20 cellular contexts compared by ENCODE assay signal in genomic region chr15:78974272-78974918, GRCh38.
"Had no signal": no experiment of that assay in that cellular context is flagged by ENCODE, and none has a peak within 500 bp of the region (broad histone marks: within the 10 kb centered on the region; RNA-seq: fewer than 3 reads in every experiment).

No MANE protein-coding gene starts in this region.

- H3K4me2 ChIP-seq: KMS-11 had no signal

- H3K9ac ChIP-seq: KMS-11 had no signal

- H3K27ac ChIP-seq: KMS-11, SJSA1, SK-N-MC had no signal

- DNase-seq: IMR-90, Kasumi-1, MM.1S, NCI-H1092 treated with DMSO at 0.1 percent for 48 hours, NCI-H1436, NCI-H187, NCI-H2029, NCI-H2081 treated with DMSO at 0.1 percent for 48 hours, NCI-H2171, NCI-H226, NCI-H446, NCI-H510A, NCI-H524 treated with DMSO at 0.1 percent for 48 hours, NCI-H82, Right ventricle myocardium superior, RPMI8226, SIG-M5 had no signal

- H3K4me1 ChIP-seq: SJSA1 had no signal

- H3K27me3 ChIP-seq: SJSA1 had no signal

- H3K36me3 ChIP-seq: SJSA1 had no signal

- H3K4me3 ChIP-seq: SJSA1, SK-N-MC had no signal

- H3K9me3 ChIP-seq: SJSA1 had no signal
